In genomic region chr21:36989699-36990507, GRCh38 we compare ENCODE assay signal across 8 cellular contexts. TPM values are rescaled to one million over a fixed set of nuclear protein-coding genes. Genes with fewer than 3 reads are reported as not detected.
DNase-seq lines count a peak whose midpoint lies in the region; ATAC-seq and TF ChIP-seq lines count a peak whose summit lies in the region.

No MANE protein-coding gene starts in this region.

- H3K27me3 ChIP-seq in parathyroid adenoma (ENCODE audit: control insufficient read depth, insufficient read depth, low read length): no peaks in the 10 kb centered on the region
- peaks cover 0 to 14% of the 10 kb centered on the region in 2 donors for H3K27me3 ChIP-seq in tibial artery

- peak overlapping the region; percentile 28 for H3K9ac ChIP-seq in parathyroid adenoma

- no peaks in the 10 kb centered on the region for H3K79me2 ChIP-seq in parathyroid adenoma

- peak overlapping the region; percentile 95 for H2AFZ ChIP-seq in parathyroid adenoma

- TF ChIP-seq CTCF in GM12874 (IDR thresholded peaks at IDR 0.05; ENCODE audit: insufficient read depth, low read depth, low read length) (peak; percentile 93), parathyroid adenoma (IDR thresholded peaks at IDR 0.05) (peak; percentile 84), tibial artery (IDR thresholded peaks at IDR 0.05) (peak; percentile 73 to 89)

- no peaks in the 10 kb centered on the region for H3K27me3 Mint-ChIP-seq in activated naive CD8-positive, alpha-beta T cell treated with anti-CD3 and anti-CD28 coated beads, Interleukin-2, amount 10 ng/mL, durations not matched to agents 7 days and 5 days

- no peaks in the 10 kb centered on the region for H3K9me3 ChIP-seq in parathyroid adenoma (ENCODE audit: control insufficient read depth, low read length)
- no peaks in the 10 kb centered on the region for H3K9me3 ChIP-seq in tibial artery

- H3K27ac ChIP-seq in parathyroid adenoma (peak overlapping the region; percentile 86), tibial artery (peak overlapping the region; percentile 87)

- peaks cover 29% of the 10 kb centered on the region for H3K4me1 Mint-ChIP-seq in activated naive CD8-positive, alpha-beta T cell treated with anti-CD3 and anti-CD28 coated beads, Interleukin-2, amount 10 ng/mL, durations not matched to agents 7 days and 5 days

- POLR2A ChIA-PET in activated naive CD8-positive, alpha-beta T cell treated with anti-CD3 and anti-CD28 coated beads, Interleukin-2, amount 10 ng/mL, durations not matched to agents 7 days and 5 days (lab: Charles Lee): interaction anchor here (0.7 to 1.6 kb wide), 6 partner anchors 10 to 278 kb away, joined by 3 to 13 read pairs (median 4); partner anchors contain the start of gene HLCS

- peaks cover 2% of the 10 kb centered on the region for H3K36me3 Mint-ChIP-seq in activated naive CD8-positive, alpha-beta T cell treated with anti-CD3 and anti-CD28 coated beads, Interleukin-2, amount 10 ng/mL, durations not matched to agents 7 days and 5 days

- no peaks in the 10 kb centered on the region for H3K36me3 ChIP-seq in parathyroid adenoma (ENCODE audit: control insufficient read depth, insufficient read depth, low read length)
- no peaks in the 10 kb centered on the region for H3K36me3 ChIP-seq in tibial artery

- ATAC-seq in HG02678 (IDR thresholded peaks at IDR 0.05; ENCODE audit: unreplicated experiment) (peak; percentile 94), Right ventricle myocardium inferior (peak; percentile 99)
- peak; percentile 94 for ATAC-seq in activated naive CD8-positive, alpha-beta T cell treated with anti-CD3 and anti-CD28 coated beads, Interleukin-2, amount 10 ng/mL, durations not matched to agents 7 days and 5 days (ENCODE audit: low read depth)

- H3K9me3 Mint-ChIP-seq in activated naive CD8-positive, alpha-beta T cell treated with anti-CD3 and anti-CD28 coated beads, Interleukin-2, amount 10 ng/mL, durations not matched to agents 7 days and 5 days: peaks cover 1% of the 10 kb centered on the region

- DNase-seq in NCI-H1105 (lab: John Stamatoyannopoulos, UW) (peak; percentile 88), SKM-1 treated with dmso at 0.1 percent for 144 hours (lab: John Stamatoyannopoulos, UW; ENCODE audit: unreplicated experiment) (peak; percentile 90), Right ventricle myocardium inferior (ENCODE audit: missing footprints) (peak; percentile 97), tibial artery (peak; percentile 91 to 96)
- DNase-seq in activated naive CD8-positive, alpha-beta T cell treated with anti-CD3 and anti-CD28 coated beads, Interleukin-2, amount 10 ng/mL, durations not matched to agents 7 days and 5 days: peak; percentile 93

- H3K4me3 Mint-ChIP-seq in activated naive CD8-positive, alpha-beta T cell treated with anti-CD3 and anti-CD28 coated beads, Interleukin-2, amount 10 ng/mL, durations not matched to agents 7 days and 5 days: peak overlapping the region; percentile 88

- H3K27ac Mint-ChIP-seq in activated naive CD8-positive, alpha-beta T cell treated with anti-CD3 and anti-CD28 coated beads, Interleukin-2, amount 10 ng/mL, durations not matched to agents 7 days and 5 days: peak overlapping the region; percentile 91

- intact Hi-C loops in Right ventricle myocardium inferior (cut with DNase I) (loop anchor here (5.0 kb wide), 2 partner anchors 48 to 82 kb away; partner anchors contain the start of genes PIGP and TTC3), tibial artery (cut with DNase I; ENCODE audit: low total_unique reads) (loop anchor here (5.0 to 10.0 kb wide), 2 partner anchors 53 to 85 kb away; partner anchors contain the start of genes PIGP and TTC3)

- peak overlapping the region; percentile 92 for H3K4me2 ChIP-seq in parathyroid adenoma (ENCODE audit: low read length)

- H3K4me3 ChIP-seq in parathyroid adenoma (ENCODE audit: low read depth, low read length): peak overlapping the region; percentile 58
- H3K4me3 ChIP-seq in tibial artery: peak overlapping the region; percentile 54 to 81

- H3K4me1 ChIP-seq in parathyroid adenoma (no peaks in the 10 kb centered on the region), tibial artery (peaks cover 0 to 7% (median 3%) of the 10 kb centered on the region in 4 donors)

RNA-seq across cellular contexts. Expression of gene RIPPLY3, which starts 16.6 kb away (rescaled TPM):
- total RNA-seq in activated naive CD8-positive, alpha-beta T cell treated with anti-CD3 and anti-CD28 coated beads, Interleukin-2, amount 10 ng/mL, durations not matched to agents 7 days and 5 days: not detected
- not detected for total RNA-seq in Right ventricle myocardium inferior

RNA-seq across cellular contexts. Expression of gene HLCS, which starts 23.4 kb away (rescaled TPM):
- 10 to 100 TPM; 17.4 to 17.8 TPM for total RNA-seq in activated naive CD8-positive, alpha-beta T cell treated with anti-CD3 and anti-CD28 coated beads, Interleukin-2, amount 10 ng/mL, durations not matched to agents 7 days and 5 days
- 6.8 TPM for total RNA-seq in Right ventricle myocardium inferior

Comparison
In these comparisons a context has a peak if more than half of its experiments do, and no peak if none do; other contexts are left out.
1. Peak in every context shown above with its lines: DNase-seq, ATAC-seq, H3K4me3 ChIP-seq and H3K27ac ChIP-seq.